9 cellular contexts compared by ENCODE assay signal in genomic region chr1:41537788-41538351, GRCh38. TPM values are rescaled to one million over a fixed set of nuclear protein-coding genes. Genes with fewer than 3 reads are reported as not detected.
DNase-seq lines count a peak whose midpoint lies in the region; ATAC-seq and TF ChIP-seq lines count a peak whose summit lies in the region.
"Had no signal": no experiment of that assay in that cellular context is flagged by ENCODE, and none has a peak within 500 bp of the region (broad histone marks: within the 10 kb centered on the region; RNA-seq: fewer than 3 reads in every experiment).

No MANE protein-coding gene starts in this region.

- H3K9me3 Mint-ChIP-seq in stimulated activated effector memory CD8-positive, alpha-beta T cell treated with anti-CD3 and anti-CD28 coated beads, Interleukin-12 subunit alpha, Interleukin-12 subunit beta, amount 100 ng/mL, for 72 hours = no peaks in the 10 kb centered on the region
- H3K9me3 Mint-ChIP-seq in activated naive CD8-positive, alpha-beta T cell treated with anti-CD3 and anti-CD28 coated beads, Interleukin-2, amount 50 U/mL, for 24 hours = no peaks in the 10 kb centered on the region

- intact Hi-C loops in OCI-LY7 (cut with micrococcal nuclease; ENCODE audit: unreplicated experiment) = no loop called here
- intact Hi-C loops in Right ventricle myocardium inferior (cut with DNase I) = no loop called here

- peak overlapping the region; percentile 80 for H3K4me2 ChIP-seq in OCI-LY7 (ENCODE audit: low read length)

- no TSS peak for BruUV-seq in OCI-LY7 (replicated peaks; lab: Mats Ljungman, UMichigan)

- H3K36me3 ChIP-seq in OCI-LY7 (ENCODE audit: insufficient read depth, low read length) = no peaks in the 10 kb centered on the region

- no peak overlapping the region for H3K4me3 ChIP-seq in OCI-LY7 (ENCODE audit: low read depth, low read length, poor library complexity, severe bottlenecking)

- no peaks in the 10 kb centered on the region for H3K79me2 ChIP-seq in OCI-LY7 (ENCODE audit: insufficient read depth, low read depth, low read length)

- DNase-seq in HT-29 (ENCODE audit: low spot score) = peak; percentile 14
- DNase-seq in OCI-LY7 (ENCODE audit: low spot score) = no peak
- DNase-seq in Right ventricle myocardium inferior (ENCODE audit: missing footprints) = peak; percentile 83
- no peak for DNase-seq in stimulated activated effector memory CD8-positive, alpha-beta T cell treated with anti-CD3 and anti-CD28 coated beads, Interleukin-12 subunit alpha, Interleukin-12 subunit beta, amount 100 ng/mL, for 72 hours (ENCODE audit: low spot score in 2 of 2)
- DNase-seq in medulla oblongata (ENCODE audit: extremely low spot score) = no peak
- DNase-seq in omental fat pad (ENCODE audit: low spot score) = no peak
- no peak for DNase-seq in activated gamma-delta T cell (lab: John Stamatoyannopoulos, UW)
- DNase-seq in activated naive CD8-positive, alpha-beta T cell treated with anti-CD3 and anti-CD28 coated beads, Interleukin-2, amount 50 U/mL, for 24 hours = no peak
- DNase-seq: occipital lobe had no signal

- 0 out of 2 replicates have a peak overlapping the region, but pooled peaks have one; percentile 41 for H2AFZ ChIP-seq in OCI-LY7 (ENCODE audit: low read length)

- peak overlapping the region; percentile 12 for H3K27ac Mint-ChIP-seq in stimulated activated effector memory CD8-positive, alpha-beta T cell treated with anti-CD3 and anti-CD28 coated beads, Interleukin-12 subunit alpha, Interleukin-12 subunit beta, amount 100 ng/mL, for 72 hours
- H3K27ac Mint-ChIP-seq in activated naive CD8-positive, alpha-beta T cell treated with anti-CD3 and anti-CD28 coated beads, Interleukin-2, amount 50 U/mL, for 24 hours = no peak overlapping the region

- H3K4me1 Mint-ChIP-seq in stimulated activated effector memory CD8-positive, alpha-beta T cell treated with anti-CD3 and anti-CD28 coated beads, Interleukin-12 subunit alpha, Interleukin-12 subunit beta, amount 100 ng/mL, for 72 hours = peaks cover 43% of the 10 kb centered on the region
- H3K4me1 Mint-ChIP-seq in activated naive CD8-positive, alpha-beta T cell treated with anti-CD3 and anti-CD28 coated beads, Interleukin-2, amount 50 U/mL, for 24 hours = peaks cover 12% of the 10 kb centered on the region

- peak; percentile 65 for ATAC-seq in Right ventricle myocardium inferior
- no peak for ATAC-seq in stimulated activated effector memory CD8-positive, alpha-beta T cell treated with anti-CD3 and anti-CD28 coated beads, Interleukin-12 subunit alpha, Interleukin-12 subunit beta, amount 100 ng/mL, for 72 hours
- ATAC-seq in omental fat pad (ENCODE audit: low FRiP score) = no peak
- ATAC-seq in activated naive CD8-positive, alpha-beta T cell treated with anti-CD3 and anti-CD28 coated beads, Interleukin-2, amount 50 U/mL, for 24 hours = no peak

- no peaks in the 10 kb centered on the region for H3K9me2 ChIP-seq in OCI-LY7 (ENCODE audit: insufficient read depth, low read length)

- no peaks in the 10 kb centered on the region for H4K20me1 ChIP-seq in OCI-LY7 (ENCODE audit: insufficient read depth, low read length)

- peaks cover 16% of the 10 kb centered on the region for H3K4me1 ChIP-seq in OCI-LY7 (ENCODE audit: insufficient read depth, low read length, poor library complexity, severe bottlenecking)

- no peaks in the 10 kb centered on the region for H3K27me3 Mint-ChIP-seq in activated naive CD8-positive, alpha-beta T cell treated with anti-CD3 and anti-CD28 coated beads, Interleukin-2, amount 50 U/mL, for 24 hours

- H3K9me3 ChIP-seq in OCI-LY7 (ENCODE audit: low read length) = no peaks in the 10 kb centered on the region

- POLR2A ChIA-PET in OCI-LY7 (lab: Charles Lee) = no interaction called here

- no peak overlapping the region for H3K27ac ChIP-seq in OCI-LY7 (ENCODE audit: low read depth, low read length, poor library complexity, severe bottlenecking)

- CTCF ChIA-PET in OCI-LY7 (lab: Charles Lee; ENCODE audit: unreplicated experiment) = no interaction called here

- peaks cover 39% of the 10 kb centered on the region for H3K36me3 Mint-ChIP-seq in stimulated activated effector memory CD8-positive, alpha-beta T cell treated with anti-CD3 and anti-CD28 coated beads, Interleukin-12 subunit alpha, Interleukin-12 subunit beta, amount 100 ng/mL, for 72 hours
- peaks cover 56% of the 10 kb centered on the region for H3K36me3 Mint-ChIP-seq in activated naive CD8-positive, alpha-beta T cell treated with anti-CD3 and anti-CD28 coated beads, Interleukin-2, amount 50 U/mL, for 24 hours (ENCODE audit: low read depth)

- no peak overlapping the region for H3K4me3 Mint-ChIP-seq in stimulated activated effector memory CD8-positive, alpha-beta T cell treated with anti-CD3 and anti-CD28 coated beads, Interleukin-12 subunit alpha, Interleukin-12 subunit beta, amount 100 ng/mL, for 72 hours
- H3K4me3 Mint-ChIP-seq in activated naive CD8-positive, alpha-beta T cell treated with anti-CD3 and anti-CD28 coated beads, Interleukin-2, amount 50 U/mL, for 24 hours = no peak overlapping the region

- TF ChIP-seq CTCF in OCI-LY7 (conservative IDR thresholded peaks at IDR 0.05; ENCODE audit: low read length) (no peak), omental fat pad (IDR thresholded peaks at IDR 0.05) (no peak)

RNA-seq across cellular contexts. Expression of gene EDN2, which starts 53.4 kb away (rescaled TPM):
- 0.37 and 0.46 TPM in 2 replicates for total RNA-seq in HT-29 (2014; rRNA removed; shearing (Covaris generic))
- total RNA-seq in OCI-LY7 (2014; rRNA removed; shearing (Covaris generic)) = not detected in 2 replicates
- not detected in 2 replicates for total RNA-seq in OCI-LY7 (2022)
- total RNA-seq in Right ventricle myocardium inferior = not detected
- total RNA-seq in omental fat pad = not detected
- total RNA-seq: occipital lobe had no signal

Comparison
In these comparisons a context has a peak if more than half of its experiments do, and no peak if none do; other contexts are left out.
1. DNase-seq: peak in HT-29 (single experiment) and Right ventricle myocardium inferior (single experiment); none in OCI-LY7 (single experiment), stimulated activated effector memory CD8-positive, alpha-beta T cell treated with anti-CD3 and anti-CD28 coated beads, Interleukin-12 subunit alpha, Interleukin-12 subunit beta, amount 100 ng/mL, for 72 hours (0 of 2), medulla oblongata (single experiment), omental fat pad (single experiment), activated gamma-delta T cell (single experiment) and activated naive CD8-positive, alpha-beta T cell treated with anti-CD3 and anti-CD28 coated beads, Interleukin-2, amount 50 U/mL, for 24 hours (single experiment).